9 cellular contexts compared by ENCODE assay signal in genomic region chr19:11482384-11483050, GRCh38. TPM values are rescaled to one million over a fixed set of nuclear protein-coding genes. Genes with fewer than 3 reads are reported as not detected.
DNase-seq lines count a peak whose midpoint lies in the region; ATAC-seq and TF ChIP-seq lines count a peak whose summit lies in the region.
"Had no signal": no experiment of that assay in that cellular context is flagged by ENCODE, and none has a peak within 500 bp of the region (broad histone marks: within the 10 kb centered on the region; RNA-seq: fewer than 3 reads in every experiment).

No MANE protein-coding gene starts in this region.

- peaks cover 11 to 16% of the 10 kb centered on the region in 2 donors for H3K36me3 Mint-ChIP-seq in CD14-positive monocyte
- H3K36me3 Mint-ChIP-seq in activated CD8-positive, alpha-beta T cell treated with anti-CD3 and anti-CD28 coated beads, Interleukin-2, amount 10 ng/mL, durations not matched to agents 7 days and 5 days (ENCODE audit: low read depth), result peaks cover 6% of the 10 kb centered on the region

- intact Hi-C loops in CD14-positive monocyte (cut with micrococcal nuclease), result loop anchor here in 1 of 2 donors (5.0 kb wide), 1 partner anchor 190 kb away; no protein-coding TSS in a partner anchor

- peak; percentile 81 for DNase-seq in CD14-positive monocyte (ENCODE audit: low spot score)
- peak; percentile 82 for DNase-seq in HPDE6-E6E7 (ENCODE audit: extremely low spot score)
- DNase-seq in NCI-H82 treated with DMSO at 0.1 percent for 48 hours (lab: John Stamatoyannopoulos, UW; ENCODE audit: unreplicated experiment), result peak; percentile 54
- peak; percentile 91 for DNase-seq in activated CD8-positive, alpha-beta T cell treated with anti-CD3 and anti-CD28 coated beads, Interleukin-2, amount 10 ng/mL, durations not matched to agents 7 days and 5 days
- DNase-seq in ecto neural progenitor cell (ENCODE audit: low spot score), result peak; percentile 86
- peak; percentile 85 to 91 for DNase-seq in lung microvascular endothelial cell (ENCODE audit: low read depth in 2 of 2)
- peak; percentile 61 for DNase-seq in stimulated activated CD8-positive, alpha-beta memory T cell treated with anti-CD3 and anti-CD28 coated beads, Interleukin-12 subunit alpha, Interleukin-12 subunit beta, amount 100 ng/mL, for 4 hours (ENCODE audit: low read depth)

- peak; percentile 95 for TF ChIP-seq CTCF in CD14-positive monocyte (IDR thresholded peaks at IDR 0.05)

- CTCF ChIA-PET in activated CD8-positive, alpha-beta T cell treated with anti-CD3 and anti-CD28 coated beads, Interleukin-2, amount 10 ng/mL, durations not matched to agents 7 days and 5 days (lab: Charles Lee), result interaction anchor here (0.6 to 2.4 kb wide), 35 partner anchors 9 to 447 kb away, joined by 3 to 36 read pairs (median 4); partner anchors contain the start of genes CCDC159, PRKCSH, RAB3D and SPC24

- peak overlapping the region in 3 of 7 donors; percentile 46 to 74 (median 69) for H3K27ac Mint-ChIP-seq in CD14-positive monocyte
- H3K27ac Mint-ChIP-seq in activated CD8-positive, alpha-beta T cell treated with anti-CD3 and anti-CD28 coated beads, Interleukin-2, amount 10 ng/mL, durations not matched to agents 7 days and 5 days, result peak overlapping the region; percentile 72

- peaks cover 34 to 53% (median 43%) of the 10 kb centered on the region in 3 donors for H3K27me3 Mint-ChIP-seq in CD14-positive monocyte (ENCODE audit: low read depth in 3 of 3)
- peaks cover 27% of the 10 kb centered on the region for H3K27me3 Mint-ChIP-seq in activated CD8-positive, alpha-beta T cell treated with anti-CD3 and anti-CD28 coated beads, Interleukin-2, amount 10 ng/mL, durations not matched to agents 7 days and 5 days (ENCODE audit: low read depth)

- POLR2A ChIA-PET in activated CD8-positive, alpha-beta T cell treated with anti-CD3 and anti-CD28 coated beads, Interleukin-2, amount 10 ng/mL, durations not matched to agents 7 days and 5 days (lab: Charles Lee), result interaction anchor here (1.1 to 1.6 kb wide), 2 partner anchors 101 to 107 kb away, joined by 4 to 7 read pairs; no protein-coding TSS in a partner anchor

- H3K9me3 Mint-ChIP-seq in CD14-positive monocyte, result peaks cover 5 to 20% (median 11%) of the 10 kb centered on the region in 7 donors
- no peaks in the 10 kb centered on the region for H3K9me3 Mint-ChIP-seq in activated CD8-positive, alpha-beta T cell treated with anti-CD3 and anti-CD28 coated beads, Interleukin-2, amount 10 ng/mL, durations not matched to agents 7 days and 5 days (ENCODE audit: insufficient read depth)

- peaks cover 24% of the 10 kb centered on the region for H3K4me1 Mint-ChIP-seq in CD14-positive monocyte
- peaks cover 28% of the 10 kb centered on the region for H3K4me1 Mint-ChIP-seq in activated CD8-positive, alpha-beta T cell treated with anti-CD3 and anti-CD28 coated beads, Interleukin-2, amount 10 ng/mL, durations not matched to agents 7 days and 5 days (ENCODE audit: low read depth)

- ATAC-seq in GM19397 (IDR thresholded peaks at IDR 0.05; ENCODE audit: unreplicated experiment), result peak; percentile 63
- ATAC-seq in activated CD8-positive, alpha-beta T cell treated with anti-CD3 and anti-CD28 coated beads, Interleukin-2, amount 10 ng/mL, durations not matched to agents 7 days and 5 days, result peak; percentile 80

- peak overlapping the region; percentile 60 to 84 for H3K4me3 Mint-ChIP-seq in CD14-positive monocyte
- peak overlapping the region; percentile 70 for H3K4me3 Mint-ChIP-seq in activated CD8-positive, alpha-beta T cell treated with anti-CD3 and anti-CD28 coated beads, Interleukin-2, amount 10 ng/mL, durations not matched to agents 7 days and 5 days

RNA-seq across cellular contexts. Expression of gene ELAVL3, which starts 1.7 kb away (rescaled TPM):
- polyA plus RNA-seq in CD14-positive monocyte, result not detected
- under 1 TPM in 1 of 2 experiments, not detected in 1; 0.71 TPM for total RNA-seq in activated CD8-positive, alpha-beta T cell treated with anti-CD3 and anti-CD28 coated beads, Interleukin-2, amount 10 ng/mL, durations not matched to agents 7 days and 5 days
- total RNA-seq in lung microvascular endothelial cell, result not detected in 2 replicates

RNA-seq across cellular contexts. Expression of gene ZNF653, which starts 23.1 kb away (rescaled TPM):
- polyA plus RNA-seq in CD14-positive monocyte, result 1 to 10 TPM in 1 of 2 donors, under 1 TPM in 1; 0.88 to 1.2 TPM
- total RNA-seq in activated CD8-positive, alpha-beta T cell treated with anti-CD3 and anti-CD28 coated beads, Interleukin-2, amount 10 ng/mL, durations not matched to agents 7 days and 5 days, result 10 to 100 TPM; 20.1 to 21.8 TPM
- 5.2 and 7.5 TPM in 2 replicates for total RNA-seq in lung microvascular endothelial cell

RNA-seq across cellular contexts. Expression of gene ECSIT, which starts 46.4 kb away (rescaled TPM):
- 10 to 100 TPM; 26.4 to 28.3 TPM for polyA plus RNA-seq in CD14-positive monocyte
- 10 to 100 TPM; 28.9 to 31.6 TPM for total RNA-seq in activated CD8-positive, alpha-beta T cell treated with anti-CD3 and anti-CD28 coated beads, Interleukin-2, amount 10 ng/mL, durations not matched to agents 7 days and 5 days
- total RNA-seq in lung microvascular endothelial cell, result 21.4 and 23.8 TPM in 2 replicates

RNA-seq across cellular contexts. Expression of gene PRKCSH, which starts 47.1 kb away (rescaled TPM):
- 10 to 100 TPM; 24.9 to 28.4 TPM for polyA plus RNA-seq in CD14-positive monocyte
- total RNA-seq in activated CD8-positive, alpha-beta T cell treated with anti-CD3 and anti-CD28 coated beads, Interleukin-2, amount 10 ng/mL, durations not matched to agents 7 days and 5 days, result 100 to 1,000 TPM; 285 to 302 TPM
- total RNA-seq in lung microvascular endothelial cell, result 103 and 132 TPM in 2 replicates

RNA-seq across cellular contexts. Expression of gene ODAD3, which starts 47.6 kb away (rescaled TPM):
- under 1 TPM; 0.43 to 0.61 TPM for polyA plus RNA-seq in CD14-positive monocyte
- total RNA-seq in activated CD8-positive, alpha-beta T cell treated with anti-CD3 and anti-CD28 coated beads, Interleukin-2, amount 10 ng/mL, durations not matched to agents 7 days and 5 days, result not detected
- under 0.01 TPM in 1 of 2 replicates, not detected in the other for total RNA-seq in lung microvascular endothelial cell
- total RNA-seq: T-helper 2 cell treated with Interferon-gamma antibody and Interleukin-4, amounts not matched to agents 100 ng/mL and 5 ng/mL, for 36 hours had no signal

Comparison
In these comparisons a context has a peak if more than half of its experiments do, and no peak if none do; other contexts are left out.
1. Peak in every context shown above with its lines: DNase-seq and ATAC-seq.